ENCODE assay signal across 17 cellular contexts in the genomic region with DNA sequence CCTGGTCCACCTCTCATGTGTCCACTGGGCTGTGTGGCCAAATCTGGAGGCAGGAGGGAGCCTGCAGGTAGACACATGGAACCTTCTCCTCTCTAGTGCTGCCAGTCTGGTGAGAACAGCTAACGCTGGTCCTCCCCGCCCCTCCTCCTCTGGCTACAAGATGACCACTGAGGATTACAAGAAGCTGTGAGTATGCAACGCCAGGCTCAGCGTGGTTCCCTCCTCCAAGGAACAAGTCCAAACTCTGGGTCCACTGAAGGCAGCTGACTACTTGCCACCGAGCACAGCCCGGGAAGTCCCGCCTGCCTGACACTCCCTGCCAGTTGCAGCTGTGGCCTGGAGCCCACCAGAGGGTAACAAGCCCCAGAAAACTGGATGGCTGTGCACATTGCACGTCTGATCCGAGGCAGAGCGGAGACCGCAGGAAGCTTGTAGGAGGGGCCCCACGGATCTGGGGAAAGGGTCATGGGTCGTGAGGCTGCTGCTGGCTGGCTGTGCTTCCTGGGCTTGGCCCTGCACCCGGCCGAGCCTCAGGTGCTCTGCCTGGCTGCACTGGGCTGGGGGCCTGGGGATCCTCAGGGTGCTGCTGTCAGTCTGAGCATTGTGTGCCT.
"Had no signal": no experiment of that assay in that cellular context is flagged by ENCODE, and none has a peak within 500 bp of the region (broad histone marks: within the 10 kb centered on the region; RNA-seq: fewer than 3 reads in every experiment).

No MANE protein-coding gene starts in this region.

- ATAC-seq: activated CD8-positive, alpha-beta T cell treated with anti-CD3 and anti-CD28 coated beads for 36 hours; activated T-cell treated with anti-CD3 and anti-CD28 coated beads, Interleukin-2, amount 50 U/mL, for 72 hours; left ventricle myocardium superior had no signal

- H3K27ac ChIP-seq: dorsolateral prefrontal cortex, esophagus muscularis mucosa, ovary, skin epidermis, thyroid gland had no signal

- H3K9me3 ChIP-seq: esophagus muscularis mucosa, ovary, thyroid gland had no signal

- H3K4me3 ChIP-seq: dorsolateral prefrontal cortex, esophagus muscularis mucosa, ovary, skin epidermis, thyroid gland had no signal

- H3K4me1 ChIP-seq: esophagus muscularis mucosa, thyroid gland had no signal

- H3K27me3 ChIP-seq: esophagus muscularis mucosa, ovary, thyroid gland had no signal

- H3K36me3 ChIP-seq: esophagus muscularis mucosa, ovary, thyroid gland had no signal

- FAIRE-seq: endometrium had no signal

- DNase-seq: activated CD8-positive, alpha-beta memory T cell treated with anti-CD3 and anti-CD28 coated beads, Interleukin-2, amount 50 U/mL, for 4 hours; activated CD8-positive, alpha-beta T cell treated with anti-CD3 and anti-CD28 coated beads for 36 hours; activated gamma-delta T cell treated with Interleukin-2 at 50 U/mL for 16 hours; activated naive CD8-positive, alpha-beta T cell treated with anti-CD3 and anti-CD28 coated beads, Interleukin-2, amount 10 ng/mL, durations not matched to agents 7 days and 5 days; activated T-cell treated with anti-CD3 and anti-CD28 coated beads, Interleukin-2, amount 50 U/mL, for 72 hours; cerebellar nuclear complex; dorsolateral prefrontal cortex; foreskin melanocyte; islet precursor cell; left ventricle myocardium superior; mesendoderm; nephron progenitor cell; ovary; thyroid gland had no signal
